In genomic region chr7:13098161-13098560, GRCh38 we compare ENCODE assay signal across 1 cellular context.
TF ChIP-seq lines count a peak whose summit lies in the region.

No MANE protein-coding gene starts in this region.

TF ChIP-seq in HepG2, 621 proteins besides CTCF, POLR2A, EP300 and RAD21 (continued from another document):
- no peak for TF ChIP-seq KIAA2018 (CRISPR knock-in tag; IDR thresholded peaks at IDR 0.05; ENCODE audit: borderline replicate concordance)
- TF ChIP-seq SMYD3 (CRISPR knock-in tag; IDR thresholded peaks at IDR 0.05), result no peak
- no peak for TF ChIP-seq ZNF501 (CRISPR knock-in tag; IDR thresholded peaks at IDR 0.05)
- no peak for TF ChIP-seq TCF7L2 (IDR thresholded peaks at IDR 0.05; ENCODE audit: low read depth, low read length)
- no peak for TF ChIP-seq ZNF512B (CRISPR knock-in tag; IDR thresholded peaks at IDR 0.05; ENCODE audit: borderline replicate concordance)
- TF ChIP-seq SMC3 (IDR thresholded peaks at IDR 0.05; ENCODE audit: low read length), result no peak
- no peak for TF ChIP-seq TBP (CRISPR knock-in tag; IDR thresholded peaks at IDR 0.05)
- TF ChIP-seq SNAI1 (CRISPR knock-in tag; IDR thresholded peaks at IDR 0.05; ENCODE audit: borderline replicate concordance), result no peak
- no peak for TF ChIP-seq ZNF335 (CRISPR knock-in tag; IDR thresholded peaks at IDR 0.05)
- TF ChIP-seq MYC (CRISPR knock-in tag; IDR thresholded peaks at IDR 0.05; ENCODE audit: borderline replicate concordance), result no peak
- TF ChIP-seq ZC3H13 (CRISPR knock-in tag; IDR thresholded peaks at IDR 0.05), result no peak
- no peak for TF ChIP-seq HDAC1 (CRISPR knock-in tag; IDR thresholded peaks at IDR 0.05)
- TF ChIP-seq ZNF331 (CRISPR knock-in tag; IDR thresholded peaks at IDR 0.05), result no peak
- TF ChIP-seq E2F1 (CRISPR knock-in tag; IDR thresholded peaks at IDR 0.05), result no peak
- no peak for TF ChIP-seq MYNN (CRISPR knock-in tag; IDR thresholded peaks at IDR 0.05; ENCODE audit: low read depth)
